ENCODE assay signal across 1 cellular context in genomic region chr12:120538281-120539156, GRCh38.
TF ChIP-seq lines count a peak whose summit lies in the region.

No MANE protein-coding gene starts in this region.

TF ChIP-seq in HepG2, 621 proteins besides CTCF, POLR2A, EP300 and RAD21 (continued from another document and continues in another):
- TF ChIP-seq, protein P1, sequence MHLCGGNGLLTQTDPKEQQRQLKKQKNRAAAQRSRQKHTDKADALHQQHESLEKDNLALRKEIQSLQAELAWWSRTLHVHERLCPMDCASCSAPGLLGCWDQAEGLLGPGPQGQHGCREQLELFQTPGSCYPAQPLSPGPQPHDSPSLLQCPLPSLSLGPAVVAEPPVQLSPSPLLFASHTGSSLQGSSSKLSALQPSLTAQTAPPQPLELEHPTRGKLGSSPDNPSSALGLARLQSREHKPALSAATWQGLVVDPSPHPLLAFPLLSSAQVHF (CRISPR knock-in tag; IDR thresholded peaks at IDR 0.05): no peak
- TF ChIP-seq BCLAF1 (IDR thresholded peaks at IDR 0.05) (no peak), ZBTB49 (CRISPR knock-in tag; IDR thresholded peaks at IDR 0.05; ENCODE audit: borderline replicate concordance) (no peak), GPN1 (CRISPR knock-in tag; IDR thresholded peaks at IDR 0.05; ENCODE audit: borderline replicate concordance) (no peak), TBX2 (CRISPR knock-in tag; IDR thresholded peaks at IDR 0.05; ENCODE audit: borderline replicate concordance) (no peak), RXRB (CRISPR knock-in tag; IDR thresholded peaks at IDR 0.05; ENCODE audit: borderline replicate concordance) (peak; percentile 57; the same call in 1 of the 2 replicates), ZNF619 (CRISPR knock-in tag; IDR thresholded peaks at IDR 0.05) (no peak), ARID2 (CRISPR knock-in tag; IDR thresholded peaks at IDR 0.05; ENCODE audit: borderline replicate concordance) (no peak), CREBL2 (CRISPR knock-in tag; IDR thresholded peaks at IDR 0.05; ENCODE audit: borderline replicate concordance) (no peak), ZNF367 (CRISPR knock-in tag; IDR thresholded peaks at IDR 0.05; ENCODE audit: borderline replicate concordance) (no peak), SRF (IDR thresholded peaks at IDR 0.05; ENCODE audit: low read depth, low read length) (peak; percentile 42; the same call in 1 of the 2 replicates), NFRKB (IDR thresholded peaks at IDR 0.05) (no peak), ZZZ3 (CRISPR knock-in tag; IDR thresholded peaks at IDR 0.05; ENCODE audit: borderline replicate concordance) (no peak), MZF1 (CRISPR knock-in tag; IDR thresholded peaks at IDR 0.05; ENCODE audit: borderline replicate concordance) (no peak), ZNF296 (CRISPR knock-in tag; conservative IDR thresholded peaks at IDR 0.05) (no peak), KLF6 (CRISPR knock-in tag; IDR thresholded peaks at IDR 0.05) (no peak), SIN3A (IDR thresholded peaks at IDR 0.05; ENCODE audit: borderline replicate concordance, low read depth, low read length) (no peak), ETV5 (CRISPR knock-in tag; IDR thresholded peaks at IDR 0.05; ENCODE audit: borderline replicate concordance) (peak; percentile 18; the same call in 1 of the 2 replicates), SOX13 (IDR thresholded peaks at IDR 0.05) (no peak), SOX13 (CRISPR knock-in tag; conservative IDR thresholded peaks at IDR 0.05 in 1 of 2, IDR thresholded peaks at IDR 0.05 in 1 of 2) (0 out of 4 replicates have a peak, but pooled peaks of 1 of the 2 experiments have one; percentile 15), ZNF724P (CRISPR knock-in tag; IDR thresholded peaks at IDR 0.05; ENCODE audit: borderline replicate concordance) (no peak), SALL1 (CRISPR knock-in tag; IDR thresholded peaks at IDR 0.05) (peak; percentile 62), GATAD2A (CRISPR knock-in tag; IDR thresholded peaks at IDR 0.05) (peak; percentile 35; the same call in 1 of the 2 replicates), SRSF1 (optimal IDR thresholded peaks at IDR 0.05; ENCODE audit: low read depth, low read length) (no peak), KLF13 (CRISPR knock-in tag; IDR thresholded peaks at IDR 0.05) (no peak), ZNF180 (CRISPR knock-in tag; IDR thresholded peaks at IDR 0.05; ENCODE audit: borderline replicate concordance, low read depth) (no peak), ZMYM4 (CRISPR knock-in tag; IDR thresholded peaks at IDR 0.05) (no peak), ZNF672 (CRISPR knock-in tag; IDR thresholded peaks at IDR 0.05) (no peak), ZFP36L2 (CRISPR knock-in tag; IDR thresholded peaks at IDR 0.05) (no peak), TCF12 (IDR thresholded peaks at IDR 0.05) (no peak), TCF12 (CRISPR knock-in tag; IDR thresholded peaks at IDR 0.05) (no peak), ZNF256 (CRISPR knock-in tag; conservative IDR thresholded peaks at IDR 0.05) (no peak), ASH2L (IDR thresholded peaks at IDR 0.05; ENCODE audit: insufficient read length, low read depth, low read length) (peak; percentile 48), HNF4A (CRISPR knock-in tag; IDR thresholded peaks at IDR 0.05) (peak; percentile 72), NR2F2 (IDR thresholded peaks at IDR 0.05; ENCODE audit: borderline replicate concordance, low read depth) (peak; percentile 29; the same call in 1 of the 2 replicates), SETDB1 (CRISPR knock-in tag; IDR thresholded peaks at IDR 0.05; ENCODE audit: borderline replicate concordance) (no peak), GATAD1 (CRISPR knock-in tag; IDR thresholded peaks at IDR 0.05) (no peak), KLF15 (CRISPR knock-in tag; IDR thresholded peaks at IDR 0.05; ENCODE audit: borderline replicate concordance) (no peak), ATRX (CRISPR knock-in tag; IDR thresholded peaks at IDR 0.05; ENCODE audit: borderline replicate concordance) (no peak), PHF5A (CRISPR knock-in tag; IDR thresholded peaks at IDR 0.05; ENCODE audit: low read depth, unreplicated experiment) (no peak), GRHL1 (CRISPR knock-in tag; conservative IDR thresholded peaks at IDR 0.05) (no peak), NR2F6 (IDR thresholded peaks at IDR 0.05) (peak; percentile 60), NR2F6 (CRISPR knock-in tag; IDR thresholded peaks at IDR 0.05) (peak; percentile 80)
- TF ChIP-seq, protein P2, sequence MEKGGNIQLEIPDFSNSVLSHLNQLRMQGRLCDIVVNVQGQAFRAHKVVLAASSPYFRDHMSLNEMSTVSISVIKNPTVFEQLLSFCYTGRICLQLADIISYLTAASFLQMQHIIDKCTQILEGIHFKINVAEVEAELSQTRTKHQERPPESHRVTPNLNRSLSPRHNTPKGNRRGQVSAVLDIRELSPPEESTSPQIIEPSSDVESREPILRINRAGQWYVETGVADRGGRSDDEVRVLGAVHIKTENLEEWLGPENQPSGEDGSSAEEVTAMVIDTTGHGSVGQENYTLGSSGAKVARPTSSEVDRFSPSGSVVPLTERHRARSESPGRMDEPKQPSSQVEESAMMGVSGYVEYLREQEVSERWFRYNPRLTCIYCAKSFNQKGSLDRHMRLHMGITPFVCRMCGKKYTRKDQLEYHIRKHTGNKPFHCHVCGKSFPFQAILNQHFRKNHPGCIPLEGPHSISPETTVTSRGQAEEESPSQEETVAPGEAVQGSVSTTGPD (CRISPR knock-in tag; IDR thresholded peaks at IDR 0.05): 0 out of 2 replicates have a peak, but pooled peaks have one; percentile 52
- TF ChIP-seq, protein P3, sequence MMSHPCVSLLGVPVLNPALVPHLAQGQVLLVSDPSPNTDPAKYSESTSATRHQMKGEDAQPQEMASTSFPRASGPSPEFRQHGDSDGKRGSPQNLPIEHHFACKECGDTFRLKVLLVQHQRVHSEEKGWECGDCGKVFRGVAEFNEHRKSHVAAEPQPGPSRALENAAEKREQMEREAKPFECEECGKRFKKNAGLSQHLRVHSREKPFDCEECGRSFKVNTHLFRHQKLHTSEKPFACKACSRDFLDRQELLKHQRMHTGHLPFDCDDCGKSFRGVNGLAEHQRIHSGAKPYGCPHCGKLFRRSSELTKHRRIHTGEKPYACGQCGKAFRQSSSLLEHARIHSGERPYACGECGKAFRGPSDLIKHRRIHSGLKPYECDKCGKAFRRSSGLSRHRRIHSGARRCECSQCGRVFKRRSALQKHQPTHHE (CRISPR knock-in tag; IDR thresholded peaks at IDR 0.05; ENCODE audit: borderline replicate concordance): no peak
- TF ChIP-seq, protein P4, sequence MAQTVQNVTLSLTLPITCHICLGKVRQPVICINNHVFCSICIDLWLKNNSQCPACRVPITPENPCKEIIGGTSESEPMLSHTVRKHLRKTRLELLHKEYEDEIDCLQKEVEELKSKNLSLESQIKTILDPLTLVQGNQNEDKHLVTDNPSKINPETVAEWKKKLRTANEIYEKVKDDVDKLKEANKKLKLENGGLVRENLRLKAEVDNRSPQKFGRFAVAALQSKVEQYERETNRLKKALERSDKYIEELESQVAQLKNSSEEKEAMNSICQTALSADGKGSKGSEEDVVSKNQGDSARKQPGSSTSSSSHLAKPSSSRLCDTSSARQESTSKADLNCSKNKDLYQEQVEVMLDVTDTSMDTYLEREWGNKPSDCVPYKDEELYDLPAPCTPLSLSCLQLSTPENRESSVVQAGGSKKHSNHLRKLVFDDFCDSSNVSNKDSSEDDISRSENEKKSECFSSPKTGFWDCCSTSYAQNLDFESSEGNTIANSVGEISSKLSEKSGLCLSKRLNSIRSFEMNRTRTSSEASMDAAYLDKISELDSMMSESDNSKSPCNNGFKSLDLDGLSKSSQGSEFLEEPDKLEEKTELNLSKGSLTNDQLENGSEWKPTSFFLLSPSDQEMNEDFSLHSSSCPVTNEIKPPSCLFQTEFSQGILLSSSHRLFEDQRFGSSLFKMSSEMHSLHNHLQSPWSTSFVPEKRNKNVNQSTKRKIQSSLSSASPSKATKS (CRISPR knock-in tag; IDR thresholded peaks at IDR 0.05): no peak
- TF ChIP-seq, protein P5, sequence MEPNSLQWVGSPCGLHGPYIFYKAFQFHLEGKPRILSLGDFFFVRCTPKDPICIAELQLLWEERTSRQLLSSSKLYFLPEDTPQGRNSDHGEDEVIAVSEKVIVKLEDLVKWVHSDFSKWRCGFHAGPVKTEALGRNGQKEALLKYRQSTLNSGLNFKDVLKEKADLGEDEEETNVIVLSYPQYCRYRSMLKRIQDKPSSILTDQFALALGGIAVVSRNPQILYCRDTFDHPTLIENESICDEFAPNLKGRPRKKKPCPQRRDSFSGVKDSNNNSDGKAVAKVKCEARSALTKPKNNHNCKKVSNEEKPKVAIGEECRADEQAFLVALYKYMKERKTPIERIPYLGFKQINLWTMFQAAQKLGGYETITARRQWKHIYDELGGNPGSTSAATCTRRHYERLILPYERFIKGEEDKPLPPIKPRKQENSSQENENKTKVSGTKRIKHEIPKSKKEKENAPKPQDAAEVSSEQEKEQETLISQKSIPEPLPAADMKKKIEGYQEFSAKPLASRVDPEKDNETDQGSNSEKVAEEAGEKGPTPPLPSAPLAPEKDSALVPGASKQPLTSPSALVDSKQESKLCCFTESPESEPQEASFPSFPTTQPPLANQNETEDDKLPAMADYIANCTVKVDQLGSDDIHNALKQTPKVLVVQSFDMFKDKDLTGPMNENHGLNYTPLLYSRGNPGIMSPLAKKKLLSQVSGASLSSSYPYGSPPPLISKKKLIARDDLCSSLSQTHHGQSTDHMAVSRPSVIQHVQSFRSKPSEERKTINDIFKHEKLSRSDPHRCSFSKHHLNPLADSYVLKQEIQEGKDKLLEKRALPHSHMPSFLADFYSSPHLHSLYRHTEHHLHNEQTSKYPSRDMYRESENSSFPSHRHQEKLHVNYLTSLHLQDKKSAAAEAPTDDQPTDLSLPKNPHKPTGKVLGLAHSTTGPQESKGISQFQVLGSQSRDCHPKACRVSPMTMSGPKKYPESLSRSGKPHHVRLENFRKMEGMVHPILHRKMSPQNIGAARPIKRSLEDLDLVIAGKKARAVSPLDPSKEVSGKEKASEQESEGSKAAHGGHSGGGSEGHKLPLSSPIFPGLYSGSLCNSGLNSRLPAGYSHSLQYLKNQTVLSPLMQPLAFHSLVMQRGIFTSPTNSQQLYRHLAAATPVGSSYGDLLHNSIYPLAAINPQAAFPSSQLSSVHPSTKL (CRISPR knock-in tag; IDR thresholded peaks at IDR 0.05): peak; percentile 52
- TF ChIP-seq, protein P6, sequence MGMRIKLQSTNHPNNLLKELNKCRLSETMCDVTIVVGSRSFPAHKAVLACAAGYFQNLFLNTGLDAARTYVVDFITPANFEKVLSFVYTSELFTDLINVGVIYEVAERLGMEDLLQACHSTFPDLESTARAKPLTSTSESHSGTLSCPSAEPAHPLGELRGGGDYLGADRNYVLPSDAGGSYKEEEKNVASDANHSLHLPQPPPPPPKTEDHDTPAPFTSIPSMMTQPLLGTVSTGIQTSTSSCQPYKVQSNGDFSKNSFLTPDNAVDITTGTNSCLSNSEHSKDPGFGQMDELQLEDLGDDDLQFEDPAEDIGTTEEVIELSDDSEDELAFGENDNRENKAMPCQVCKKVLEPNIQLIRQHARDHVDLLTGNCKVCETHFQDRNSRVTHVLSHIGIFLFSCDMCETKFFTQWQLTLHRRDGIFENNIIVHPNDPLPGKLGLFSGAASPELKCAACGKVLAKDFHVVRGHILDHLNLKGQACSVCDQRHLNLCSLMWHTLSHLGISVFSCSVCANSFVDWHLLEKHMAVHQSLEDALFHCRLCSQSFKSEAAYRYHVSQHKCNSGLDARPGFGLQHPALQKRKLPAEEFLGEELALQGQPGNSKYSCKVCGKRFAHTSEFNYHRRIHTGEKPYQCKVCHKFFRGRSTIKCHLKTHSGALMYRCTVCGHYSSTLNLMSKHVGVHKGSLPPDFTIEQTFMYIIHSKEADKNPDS (CRISPR knock-in tag; IDR thresholded peaks at IDR 0.05): no peak
